ENCODE assay signal across 10 cellular contexts in genomic region chrY:14328677-14329345, GRCh38.
DNase-seq lines count a peak whose midpoint lies in the region; ATAC-seq and TF ChIP-seq lines count a peak whose summit lies in the region.
"Had no signal": no experiment of that assay in that cellular context is flagged by ENCODE, and none has a peak within 500 bp of the region (broad histone marks: within the 10 kb centered on the region; RNA-seq: fewer than 3 reads in every experiment).

No MANE protein-coding gene starts in this region.

- H3K9me3 Mint-ChIP-seq in activated CD4-positive, alpha-beta T cell treated with anti-CD3 and anti-CD28 coated beads for 36 hours (ENCODE audit: low read depth) = no peaks in the 10 kb centered on the region
- H3K9me3 Mint-ChIP-seq in activated T-helper 2 cell treated with anti-CD3 and anti-CD28 coated beads, Interferon-gamma antibody, Interleukin-2, Interleukin-4, amounts not matched to agents 10 μg/mL and 5 μg/mL and 100 μg/mL, durations not matched to agents 14 hours and 24 hours and 36 hours = no peaks in the 10 kb centered on the region

- intact Hi-C loops in activated CD4-positive, alpha-beta T cell treated with anti-CD3 and anti-CD28 coated beads for 36 hours (cut with DNase I, micrococcal nuclease) = no loop called here
- intact Hi-C loops in activated T-helper 2 cell treated with anti-CD3 and anti-CD28 coated beads, Interferon-gamma antibody, Interleukin-2, Interleukin-4, amounts not matched to agents 10 μg/mL and 5 μg/mL and 100 μg/mL, durations not matched to agents 14 hours and 24 hours and 36 hours (cut with micrococcal nuclease) = loop anchor here (2.0 kb wide), 1 partner anchor 16 kb away; no protein-coding TSS in a partner anchor
- intact Hi-C loops in prostate gland (cut with DNase I) = no loop called here
- intact Hi-C loops in testis (cut with DNase I; ENCODE audit: low total_unique reads) = no loop called here

- peak overlapping the region; percentile 55 for H3K27ac Mint-ChIP-seq in activated CD4-positive, alpha-beta T cell treated with anti-CD3 and anti-CD28 coated beads for 36 hours
- peak overlapping the region; percentile 46 for H3K27ac Mint-ChIP-seq in activated T-helper 2 cell treated with anti-CD3 and anti-CD28 coated beads, Interferon-gamma antibody, Interleukin-2, Interleukin-4, amounts not matched to agents 10 μg/mL and 5 μg/mL and 100 μg/mL, durations not matched to agents 14 hours and 24 hours and 36 hours

- H3K27ac ChIP-seq in prostate gland (no peak overlapping the region), testis (no peak overlapping the region)
- H3K27ac ChIP-seq: RWPE1 had no signal

- ATAC-seq in activated CD4-positive, alpha-beta T cell treated with anti-CD3 and anti-CD28 coated beads for 36 hours = no peak
- peak; percentile 87 for ATAC-seq in HG03139 (IDR thresholded peaks at IDR 0.05; ENCODE audit: unreplicated experiment)

- no peaks in the 10 kb centered on the region for H3K36me3 Mint-ChIP-seq in activated CD4-positive, alpha-beta T cell treated with anti-CD3 and anti-CD28 coated beads for 36 hours (ENCODE audit: low read depth)
- H3K36me3 Mint-ChIP-seq in activated T-helper 2 cell treated with anti-CD3 and anti-CD28 coated beads, Interferon-gamma antibody, Interleukin-2, Interleukin-4, amounts not matched to agents 10 μg/mL and 5 μg/mL and 100 μg/mL, durations not matched to agents 14 hours and 24 hours and 36 hours (ENCODE audit: low read depth) = no peaks in the 10 kb centered on the region

- POLR2A ChIA-PET in activated CD4-positive, alpha-beta T cell treated with anti-CD3 and anti-CD28 coated beads for 36 hours (lab: Charles Lee) = no interaction called here

- H3K4me1 ChIP-seq in prostate gland (replicated peaks) = no peaks in the 10 kb centered on the region
- no peaks in the 10 kb centered on the region for H3K4me1 ChIP-seq in testis

- peak in 1 of 4 experiments; percentile 13 for TF ChIP-seq CTCF in prostate gland (IDR thresholded peaks at IDR 0.05)
- TF ChIP-seq CTCF in testis (IDR thresholded peaks at IDR 0.05) = no peak

- H3K36me3 ChIP-seq in prostate gland = no peaks in the 10 kb centered on the region
- no peaks in the 10 kb centered on the region for H3K36me3 ChIP-seq in testis (ENCODE audit: low read depth, missing control alignments)

- no peaks in the 10 kb centered on the region for H3K27me3 Mint-ChIP-seq in activated CD4-positive, alpha-beta T cell treated with anti-CD3 and anti-CD28 coated beads for 36 hours
- H3K27me3 Mint-ChIP-seq in activated T-helper 2 cell treated with anti-CD3 and anti-CD28 coated beads, Interferon-gamma antibody, Interleukin-2, Interleukin-4, amounts not matched to agents 10 μg/mL and 5 μg/mL and 100 μg/mL, durations not matched to agents 14 hours and 24 hours and 36 hours (ENCODE audit: low read depth) = no peaks in the 10 kb centered on the region

- no peaks in the 10 kb centered on the region for H3K9me3 ChIP-seq in prostate gland
- H3K9me3 ChIP-seq in testis = no peaks in the 10 kb centered on the region

- no peak overlapping the region for H3K4me3 Mint-ChIP-seq in activated CD4-positive, alpha-beta T cell treated with anti-CD3 and anti-CD28 coated beads for 36 hours
- no peak overlapping the region for H3K4me3 Mint-ChIP-seq in activated T-helper 2 cell treated with anti-CD3 and anti-CD28 coated beads, Interferon-gamma antibody, Interleukin-2, Interleukin-4, amounts not matched to agents 10 μg/mL and 5 μg/mL and 100 μg/mL, durations not matched to agents 14 hours and 24 hours and 36 hours (ENCODE audit: low read depth)

- H3K4me3 ChIP-seq in prostate gland = no peak overlapping the region
- no peak overlapping the region for H3K4me3 ChIP-seq in testis

- H3K4me1 Mint-ChIP-seq in activated CD4-positive, alpha-beta T cell treated with anti-CD3 and anti-CD28 coated beads for 36 hours = peaks cover 14% of the 10 kb centered on the region
- H3K4me1 Mint-ChIP-seq in activated T-helper 2 cell treated with anti-CD3 and anti-CD28 coated beads, Interferon-gamma antibody, Interleukin-2, Interleukin-4, amounts not matched to agents 10 μg/mL and 5 μg/mL and 100 μg/mL, durations not matched to agents 14 hours and 24 hours and 36 hours (ENCODE audit: low read depth) = peaks cover 18% of the 10 kb centered on the region

- no peak for DNase-seq in activated CD4-positive, alpha-beta T cell treated with anti-CD3 and anti-CD28 coated beads for 36 hours
- no peak for DNase-seq in activated CD4-positive, alpha-beta T cell treated with anti-CD3 and anti-CD28 coated beads, Interleukin-2, amount 50 U/mL, for 1 hour
- no peak for DNase-seq in activated T-helper 2 cell treated with anti-CD3 and anti-CD28 coated beads, Interferon-gamma antibody, Interleukin-2, Interleukin-4, amounts not matched to agents 10 μg/mL and 5 μg/mL and 100 μg/mL, durations not matched to agents 14 hours and 24 hours and 36 hours (ENCODE audit: low spot score)
- DNase-seq in prostate gland (ENCODE audit: low spot score) (peak; percentile 53), testis (no peak)
- DNase-seq in activated CD4-positive, alpha-beta T cell treated with anti-CD3 and anti-CD28 coated beads for 1 hour = no peak
- DNase-seq in stimulated activated CD4-positive, alpha-beta T cell treated with anti-CD3 and anti-CD28 coated beads, Interleukin-15, amount 100 ng/mL, for 24 hours = no peak
- DNase-seq: activated gamma-delta T cell treated with Interleukin-2 at 50 U/mL for 16 hours had no signal

- CTCF ChIA-PET in activated CD4-positive, alpha-beta T cell treated with anti-CD3 and anti-CD28 coated beads for 36 hours (lab: Charles Lee) = no interaction called here

- TF ChIP-seq POLR2A in prostate gland (IDR thresholded peaks at IDR 0.05) (no peak), testis (IDR thresholded peaks at IDR 0.05) (no peak)

- H3K27me3 ChIP-seq in prostate gland (replicated peaks; ENCODE audit: insufficient read depth) (no peaks in the 10 kb centered on the region), testis (no peaks in the 10 kb centered on the region)
